Comparison of ENCODE assay signal across 20 cellular contexts in the genomic region with DNA sequence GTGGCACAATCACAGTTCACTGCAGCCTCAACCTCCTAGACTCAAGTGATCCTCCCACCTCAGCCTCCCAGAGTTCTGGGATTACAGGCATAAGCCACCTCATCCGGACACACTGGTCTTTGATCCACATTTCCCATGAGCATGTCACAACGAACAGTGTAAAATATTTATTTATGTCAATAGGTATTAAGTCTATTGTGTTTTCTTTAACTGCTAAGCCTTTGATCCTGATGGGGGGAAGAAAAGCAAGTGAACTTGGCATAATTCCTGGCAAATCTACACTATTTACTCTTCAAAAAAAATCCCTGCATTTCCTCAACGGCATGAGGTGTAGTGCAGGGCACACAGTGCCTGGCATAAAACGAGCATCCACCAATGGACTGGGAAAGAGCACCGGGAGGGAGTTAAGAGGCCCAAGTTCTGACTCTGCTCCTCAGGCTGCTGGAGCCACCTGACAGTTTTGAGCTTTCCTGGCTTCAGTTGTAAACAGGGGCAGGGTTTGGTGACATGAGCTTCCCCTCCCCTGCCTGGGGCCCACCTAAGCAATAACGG. TPM values are rescaled to one million over a fixed set of nuclear protein-coding genes. Genes with fewer than 3 reads are reported as not detected.
DNase-seq lines count a peak whose midpoint lies in the region; ATAC-seq, FAIRE-seq and TF ChIP-seq lines count a peak whose summit lies in the region.
"Had no signal": no experiment of that assay in that cellular context is flagged by ENCODE, and none has a peak within 500 bp of the region (broad histone marks: within the 10 kb centered on the region; RNA-seq: fewer than 3 reads in every experiment).

No MANE protein-coding gene starts in this region.

- dilution Hi-C loops in mammary epithelial cell (cut with HindIII; ENCODE audit: low sequenced_read_pairs) = no loop called here

- no peak overlapping the region for H2BK15ac ChIP-seq in mesenchymal stem cell (ENCODE audit: low read depth, poor library complexity, severe bottlenecking)

- BruUV-seq in mammary epithelial cell (replicated peaks; lab: Mats Ljungman, UMichigan) (no TSS peak), HepG2 (replicated peaks; lab: Mats Ljungman, UMichigan) (no TSS peak)

- peak overlapping the region in 3 of 5 experiments; percentile 6 to 81 (median 62) for H3K27ac Mint-ChIP-seq in brain
- H3K27ac Mint-ChIP-seq: CD8-positive, alpha-beta T cell; IgD-negative memory B cell had no signal

- no peak overlapping the region for H2BK5ac ChIP-seq in mesenchymal stem cell (ENCODE audit: low read depth, low read length, poor library complexity, severe bottlenecking)

- POLR2A ChIA-PET in HepG2 (lab: Yijun Ruan, JAX) = no interaction called here

- peaks cover 43% of the 10 kb centered on the region for H3K4me1 Mint-ChIP-seq in brain

- no peak overlapping the region for H3K23ac ChIP-seq in mesenchymal stem cell (ENCODE audit: low read length in 2 of 2)

- H3K9me3 ChIP-seq in breast epithelium (no peaks in the 10 kb centered on the region), mammary epithelial cell (replicated peaks; ENCODE audit: insufficient read depth, low read length) (no peaks in the 10 kb centered on the region), HepG2 (ENCODE audit: low read length) (no peaks in the 10 kb centered on the region), transverse colon (no peaks in the 10 kb centered on the region), mesenchymal stem cell (ENCODE audit: control insufficient read depth, low read length) (no peaks in the 10 kb centered on the region)
- H3K9me3 ChIP-seq: BLaER1, Peyer's patch had no signal

- H3K18ac ChIP-seq in mesenchymal stem cell (ENCODE audit: low read depth in 1 of 2, low read length in 2 of 2) = no peak overlapping the region

- ATAC-seq in HepG2 (no peak), GM19463 (IDR thresholded peaks at IDR 0.05; ENCODE audit: unreplicated experiment) (no peak)
- ATAC-seq: CD8-positive, alpha-beta T cell had no signal

- no peaks in the 10 kb centered on the region for H3K27me3 Mint-ChIP-seq in brain
- H3K27me3 Mint-ChIP-seq: IgD-negative memory B cell had no signal

- 89% methylated on average over 6 of the region's 6 CpGs for WGBS in mammary epithelial cell (ENCODE audit: low coverage, missing lambda C conversion rate)
- whole genome bisulfite sequencing in HepG2 (ENCODE audit: low lambda C conversion rate) = 0% methylated on average over 5 of the region's 6 CpGs
- 46 to 50% methylated on average over 1 to 6 of the region's 6 CpGs for WGBS in transverse colon (ENCODE audit: low coverage in 1 of 2), 2 donors
- 88% methylated on average over 4 of the region's 6 CpGs for WGBS in mesenchymal stem cell

- H2BK12ac ChIP-seq in mesenchymal stem cell (ENCODE audit: low read length in 2 of 2) = no peak overlapping the region

- in situ Hi-C loops in mammary epithelial cell (cut with MboI; ENCODE audit: low sequenced_read_pairs in 2 of 2) = no loop called here
- in situ Hi-C loops in HepG2 (cut with HindIII; ENCODE audit: extremely low pct_ligation_motif_present, low pct_unique_long_range_greater_than_20kb) = no loop called here
- in situ Hi-C loops in transverse colon (cut with MboI; ENCODE audit: low pct_ligation_motif_present in 1 of 4, low pct_unique_long_range_greater_than_20kb in 1 of 4, low sequenced_read_pairs in 3 of 4) = no loop called here

- no peak overlapping the region for H4K91ac ChIP-seq in mesenchymal stem cell (ENCODE audit: low read length)

- H4K8ac ChIP-seq in mesenchymal stem cell (ENCODE audit: low read length) = no peak overlapping the region

- TF ChIP-seq POLR2A in breast epithelium (IDR thresholded peaks at IDR 0.05) (no peak), HepG2 (IDR thresholded peaks at IDR 0.05; ENCODE audit: insufficient read depth in 1 of 2, low read depth in 2 of 2, low read length in 2 of 2) (no peak), transverse colon (IDR thresholded peaks at IDR 0.05) (no peak)

- H3K36me3 Mint-ChIP-seq in brain = no peaks in the 10 kb centered on the region
- H3K36me3 Mint-ChIP-seq: CD8-positive, alpha-beta T cell had no signal

- TF ChIP-seq EP300 in HepG2 (IDR thresholded peaks at IDR 0.05; ENCODE audit: low read depth in 2 of 2, low read length in 2 of 2) (no peak), HepG2 (CRISPR knock-in tag; IDR thresholded peaks at IDR 0.05; ENCODE audit: borderline replicate concordance) (no peak), transverse colon (IDR thresholded peaks at IDR 0.05; ENCODE audit: low read depth) (no peak)

- CTCF ChIA-PET in mammary epithelial cell (lab: Charles Lee; ENCODE audit: low non-redundant PET) (no interaction called here), HepG2 (lab: Yijun Ruan, JAX; ENCODE audit: low intra/inter-chr PET ratio, low total read pairs) (no interaction called here)

- no peak overlapping the region for H3K4ac ChIP-seq in mesenchymal stem cell (ENCODE audit: low read depth in 1 of 2, low read length in 2 of 2)

- H3K4me2 ChIP-seq in mammary epithelial cell (ENCODE audit: insufficient read depth, low read depth, low read length) = no peak overlapping the region
- H3K4me2 ChIP-seq in HepG2 (ENCODE audit: low read depth, low read length) = no peak overlapping the region
- H3K4me2 ChIP-seq in mesenchymal stem cell (ENCODE audit: low read length, poor library complexity, severe bottlenecking) = no peak overlapping the region
- H3K4me2 ChIP-seq: BLaER1 had no signal

- H2AK5ac ChIP-seq in mesenchymal stem cell (ENCODE audit: low read length, severe bottlenecking) = no peak overlapping the region

- H3K79me2 ChIP-seq in mammary epithelial cell (ENCODE audit: insufficient read depth, low read length) (peaks cover 67% of the 10 kb centered on the region), HepG2 (ENCODE audit: insufficient read depth, low read length) (no peaks in the 10 kb centered on the region)

- H3K79me1 ChIP-seq in mesenchymal stem cell (replicated peaks; ENCODE audit: low read length, poor library complexity, severe bottlenecking) = peaks cover 4% of the 10 kb centered on the region

- no peaks in the 10 kb centered on the region for H4K20me1 ChIP-seq in mammary epithelial cell (ENCODE audit: insufficient read depth, low read length)
- H4K20me1 ChIP-seq in HepG2 (ENCODE audit: insufficient read depth, low read length) = no peaks in the 10 kb centered on the region
- H4K20me1 ChIP-seq: BLaER1 had no signal

- H3K36me3 ChIP-seq in breast epithelium = no peaks in the 10 kb centered on the region
- H3K36me3 ChIP-seq in mammary epithelial cell (ENCODE audit: insufficient read depth, low read length) = peaks cover 15% of the 10 kb centered on the region
- H3K36me3 ChIP-seq in HepG2 (replicated peaks in 1 of 2; ENCODE audit: control insufficient read depth in 1 of 2, insufficient read depth in 2 of 2, low read length in 2 of 2) = no peaks in the 10 kb centered on the region
- H3K36me3 ChIP-seq in transverse colon = no peaks in the 10 kb centered on the region
- peaks cover 0 to 67% of the 10 kb centered on the region in 2 experiments for H3K36me3 ChIP-seq in mesenchymal stem cell (ENCODE audit: control insufficient read depth in 1 of 2, insufficient read depth in 2 of 2, low read depth in 1 of 2, low read length in 2 of 2)
- H3K36me3 ChIP-seq: BLaER1, Peyer's patch had no signal

- peak overlapping the region; percentile 71 to 83 for H3K27ac ChIP-seq in breast epithelium
- H3K27ac ChIP-seq in mammary epithelial cell (ENCODE audit: insufficient read depth, low read depth, low read length) = no peak overlapping the region
- H3K27ac ChIP-seq in HepG2 (ENCODE audit: extremely low read length, insufficient read depth, low read length) = no peak overlapping the region
- H3K27ac ChIP-seq in transverse colon = peak overlapping the region in 3 of 4 donors; percentile 3 to 41 (median 32)
- H3K27ac ChIP-seq in mesenchymal stem cell (ENCODE audit: low read length, poor library complexity, severe bottlenecking) = no peak overlapping the region
- H3K27ac ChIP-seq: BLaER1, Peyer's patch, SK-N-MC had no signal

- intact Hi-C loops in breast epithelium (cut with DNase I; ENCODE audit: low total_unique reads) = no loop called here
- intact Hi-C loops in mammary epithelial cell (cut with micrococcal nuclease) = no loop called here
- intact Hi-C loops in HepG2 (cut with micrococcal nuclease; ENCODE audit: unreplicated experiment) = no loop called here
- intact Hi-C loops in transverse colon (cut with DNase I; ENCODE audit: low total_unique reads) = no loop called here

- H3K9me3 Mint-ChIP-seq in brain = peaks cover 0 to 4% (median 0%) of the 10 kb centered on the region in 5 experiments
- H3K9me3 Mint-ChIP-seq: CD8-positive, alpha-beta T cell; IgD-negative memory B cell had no signal

- no peak for DNase-seq in breast epithelium (ENCODE audit: low spot score in 2 of 2)
- DNase-seq in mammary epithelial cell = no peak
- DNase-seq in HepG2 (ENCODE audit: low spot score) = no peak
- no peak for DNase-seq in transverse colon
- DNase-seq in epidermal melanocyte (ENCODE audit: insufficient read length, low spot score) = no peak
- DNase-seq in mesenchymal stem cell = no peak
- DNase-seq: CD8-positive, alpha-beta T cell; DND-41; Karpas-422; NCI-H1417 treated with DMSO at 0.1 percent for 48 hours; NCI-H187 treated with DMSO at 0.1 percent for 48 hours; NCI-H345; NK-92 treated with Interleukin-12 subunit alpha and Interleukin-12 subunit beta, amount 100 ng/mL, for 24 hours; Peyer's patch had no signal

- no peak overlapping the region for H3K4me3 Mint-ChIP-seq in brain
- H3K4me3 Mint-ChIP-seq: CD8-positive, alpha-beta T cell; IgD-negative memory B cell had no signal

- no peaks in the 10 kb centered on the region for H3K27me3 ChIP-seq in breast epithelium
- H3K27me3 ChIP-seq in mammary epithelial cell (ENCODE audit: insufficient read depth, low read length) = no peaks in the 10 kb centered on the region
- H3K27me3 ChIP-seq in HepG2 (ENCODE audit: control insufficient read depth in 1 of 2, insufficient read depth in 2 of 2, low read length in 2 of 2) = peaks cover 1 to 21% of the 10 kb centered on the region in 2 experiments; a peak in 1 of 5 replicates
- H3K27me3 ChIP-seq in transverse colon = no peaks in the 10 kb centered on the region
- H3K27me3 ChIP-seq in mesenchymal stem cell (ENCODE audit: control insufficient read depth in 1 of 2, insufficient read depth in 1 of 2, low read length in 2 of 2) = no peaks in the 10 kb centered on the region
- H3K27me3 ChIP-seq: BLaER1, Peyer's patch had no signal

- H3K4me3 ChIP-seq in breast epithelium = no peak overlapping the region
- H3K4me3 ChIP-seq in mammary epithelial cell (replicated peaks in 1 of 3; ENCODE audit: insufficient read depth in 1 of 3, low read depth in 2 of 3, low read length in 3 of 3) = no peak overlapping the region
- H3K4me3 ChIP-seq in HepG2 (replicated peaks in 1 of 3; ENCODE audit: insufficient read depth in 1 of 3, low read depth in 2 of 3, low read length in 3 of 3) = no peak overlapping the region
- H3K4me3 ChIP-seq in transverse colon = no peak overlapping the region
- no peak overlapping the region for H3K4me3 ChIP-seq in mesenchymal stem cell (ENCODE audit: insufficient read depth in 1 of 2, low read depth in 1 of 2, low read length in 2 of 2)
- H3K4me3 ChIP-seq: BLaER1, Peyer's patch, SK-N-MC had no signal

- H3K4me1 ChIP-seq in breast epithelium (peaks cover 0 to 5% of the 10 kb centered on the region in 2 donors), mammary epithelial cell (ENCODE audit: insufficient read depth, low read length) (peaks cover 11% of the 10 kb centered on the region), HepG2 (ENCODE audit: insufficient read depth, low read length) (0 out of 2 replicates have a peak, but pooled peaks cover 4% of the 10 kb centered on the region), transverse colon (peaks cover 12 to 83% (median 51%) of the 10 kb centered on the region in 4 donors), mesenchymal stem cell (ENCODE audit: control insufficient read depth, insufficient read depth, low read depth, low read length) (peaks cover 17% of the 10 kb centered on the region)

- FAIRE-seq in HepG2 (lab: Jason Lieb, UNC) = no peak
- FAIRE-seq: A204.1 had no signal

- no peak overlapping the region for H3K9ac ChIP-seq in mammary epithelial cell (ENCODE audit: insufficient read depth, low read length)
- H3K9ac ChIP-seq in HepG2 (ENCODE audit: insufficient read depth, low read depth, low read length) = no peak overlapping the region
- no peak overlapping the region for H3K9ac ChIP-seq in mesenchymal stem cell (ENCODE audit: low read length)
- H3K9ac ChIP-seq: BLaER1 had no signal

- no peak for TF ChIP-seq RAD21 in HepG2 (CRISPR knock-in tag; IDR thresholded peaks at IDR 0.05)

- H2AFZ ChIP-seq in mammary epithelial cell (ENCODE audit: low read depth, low read length) = no peak overlapping the region
- no peak overlapping the region for H2AFZ ChIP-seq in HepG2 (ENCODE audit: low read length)
- H2AFZ ChIP-seq in mesenchymal stem cell (ENCODE audit: low read depth, low read length) = no peak overlapping the region

- TF ChIP-seq CTCF in breast epithelium (IDR thresholded peaks at IDR 0.05) (no peak), mammary epithelial cell (conservative IDR thresholded peaks at IDR 0.05 in 1 of 2, IDR thresholded peaks at IDR 0.05 in 1 of 2; ENCODE audit: extremely low read depth in 1 of 2, insufficient read depth in 1 of 2, low read depth in 1 of 2, low read length in 2 of 2) (no peak), brain (conservative IDR thresholded peaks at IDR 0.05) (no peak), HepG2 (CRISPR knock-in tag; IDR thresholded peaks at IDR 0.05) (no peak), transverse colon (IDR thresholded peaks at IDR 0.05) (no peak)

- no peak overlapping the region for H3K14ac ChIP-seq in mesenchymal stem cell (ENCODE audit: low read length in 2 of 2)

- H2BK120ac ChIP-seq in mesenchymal stem cell (ENCODE audit: low read depth, low read length) = no peak overlapping the region

RNA-seq across cellular contexts. Expression of gene CA12, which starts 16.6 kb away (rescaled TPM):
- total RNA-seq in breast epithelium = 10 to 100 TPM; 11.7 to 64.5 (median 61.9) TPM
- total RNA-seq in mammary epithelial cell = 100 to 1,000 TPM; 174 to 202 TPM
- polyA plus RNA-seq in mammary epithelial cell = 220 TPM
- polyA minus RNA-seq in mammary epithelial cell = 162 TPM
- 0.68 TPM for polyA plus RNA-seq in brain (ENCODE audit: insufficient read depth, low read depth, low replicate concordance)
- 0.07 and 0.08 TPM in 2 replicates for total RNA-seq in HepG2 (2016; rRNA removed; fragmentation: Illumina TruSeq; extraction: Trizol)
- not detected in 2 replicates for total RNA-seq in HepG2 (2016; cell fraction: cytosol; rRNA removed; fragmentation: Illumina TruSeq; extraction: Trizol; ENCODE audit: low read depth)
- total RNA-seq in HepG2 (2016; cell fraction: insoluble cytoplasmic fraction; rRNA removed; fragmentation: Illumina TruSeq; extraction: Trizol) = 0.15 and 0.25 TPM in 2 replicates
- total RNA-seq in HepG2 (2016; cell fraction: membrane; rRNA removed; fragmentation: Illumina TruSeq; extraction: Trizol) = 0.03 TPM in 1 of 2 replicates, not detected in the other
- total RNA-seq in HepG2 (2016; cell fraction: nucleus; rRNA removed; fragmentation: Illumina TruSeq; extraction: Trizol) = 0.53 and 0.60 TPM in 2 replicates
- 0.20 and 0.52 TPM in 2 replicates for polyA plus RNA-seq in HepG2 (2011; rRNA removed)
- polyA plus RNA-seq in HepG2 (2011; cell fraction: cytosol; rRNA removed) = 0.13 and 0.28 TPM in 2 replicates
- 0.06 and 0.12 TPM in 2 replicates for polyA plus RNA-seq in HepG2 (2011; cell fraction: nucleus; rRNA removed)
- 0.15 and 0.19 TPM in 2 replicates for polyA plus RNA-seq in HepG2 (2012)
- not detected in 2 replicates for polyA plus RNA-seq in HepG2 (2016; cell fraction: cytosol; fragmentation: Illumina TruSeq; extraction: Trizol; ENCODE audit: low read depth)
- 0.05 TPM in 1 of 2 replicates, not detected in the other for polyA plus RNA-seq in HepG2 (2016; cell fraction: insoluble cytoplasmic fraction; fragmentation: Illumina TruSeq; extraction: Trizol; ENCODE audit: low read depth)
- not detected in 2 replicates for polyA plus RNA-seq in HepG2 (2016; cell fraction: membrane; fragmentation: Illumina TruSeq; extraction: Trizol; ENCODE audit: low read depth)
- 0.17 and 0.18 TPM in 2 replicates for polyA plus RNA-seq in HepG2 (2016; cell fraction: nucleus; fragmentation: Illumina TruSeq; extraction: Trizol; ENCODE audit: insufficient read depth, low read depth)
- 0.04 and 8.4 TPM in 2 replicates for polyA minus RNA-seq in HepG2 (2011; rRNA and poly(A)+ RNA removed; ENCODE audit: low replicate concordance)
- polyA minus RNA-seq in HepG2 (2011; cell fraction: cytosol; rRNA and poly(A)+ RNA removed) = 0.20 and 0.70 TPM in 2 replicates
- 0.37 TPM in 1 of 2 replicates, not detected in the other for polyA minus RNA-seq in HepG2 (2011; cell fraction: nucleus; rRNA and poly(A)+ RNA removed)
- 100 to 1,000 TPM; 121 to 392 (median 329) TPM for total RNA-seq in transverse colon
- 4.9 TPM for polyA plus RNA-seq in mesenchymal stem cell (2013, experiment 1 of 2)
- polyA plus RNA-seq in mesenchymal stem cell (2013, experiment 2 of 2) = 4.9 TPM
- total RNA-seq: CD8-positive, alpha-beta T cell had no signal
- polyA plus RNA-seq: IgD-negative memory B cell had no signal

Comparison
In these comparisons a context has a peak if more than half of its experiments do, and no peak if none do; other contexts are left out.
1. H3K27ac ChIP-seq: peak in breast epithelium (2 of 2) and transverse colon (3 of 4); none in mammary epithelial cell (single experiment), HepG2 (single experiment) and mesenchymal stem cell (single experiment).
2. RNA of gene CA12, which starts 16.6 kb away (total RNA-seq): 121 to 392 TPM in transverse colon, 174 to 202 TPM in mammary epithelial cell and 11.7 to 64.5 TPM in breast epithelium; 0.03 to 0.60 TPM in HepG2; every median in the first group is over 4 times any median in the second.